Comparison of ENCODE assay signal across 11 cellular contexts in the genomic region with DNA sequence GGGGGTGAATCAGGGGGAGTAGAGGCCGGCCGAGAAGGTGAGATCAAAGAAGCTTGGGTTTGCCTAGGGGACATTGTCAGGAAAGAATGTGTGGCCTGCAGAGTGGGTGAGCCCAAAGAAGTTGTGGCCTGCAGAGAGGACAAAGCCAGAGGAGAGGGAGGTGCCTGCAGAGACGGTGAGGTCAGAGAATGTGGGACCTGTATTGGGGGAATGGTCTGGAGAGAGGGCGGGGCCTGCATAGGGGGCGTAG. TPM values are rescaled to one million over a fixed set of nuclear protein-coding genes. Genes with fewer than 3 reads are reported as not detected.
DNase-seq lines count a peak whose midpoint lies in the region; ATAC-seq and TF ChIP-seq lines count a peak whose summit lies in the region.
"Had no signal": no experiment of that assay in that cellular context is flagged by ENCODE, and none has a peak within 500 bp of the region (broad histone marks: within the 10 kb centered on the region; RNA-seq: fewer than 3 reads in every experiment).

No MANE protein-coding gene starts in this region.

- WGBS in right cardiac atrium: 37% methylated on average over 5 of the region's 5 CpGs

- peaks cover 19% of the 10 kb centered on the region for H3K4me1 Mint-ChIP-seq in WTC11
- H3K4me1 Mint-ChIP-seq in activated CD4-positive, alpha-beta memory T cell treated with anti-CD3 and anti-CD28 coated beads, Interleukin-2, amount 10 ng/mL, durations not matched to agents 7 days and 5 days: peaks cover 36% of the 10 kb centered on the region

- H3K9me3 ChIP-seq in right cardiac atrium (ENCODE audit: control insufficient read depth, low read length): no peaks in the 10 kb centered on the region
- H3K9me3 ChIP-seq in thoracic aorta: no peaks in the 10 kb centered on the region
- H3K9me3 ChIP-seq: right lobe of liver had no signal

- CTCF ChIA-PET in WTC11 (lab: Charles Lee): interaction anchor here (0.7 to 3.8 kb wide), 4 partner anchors 9 to 266 kb away, joined by 3 to 21 read pairs (median 4); no protein-coding TSS in a partner anchor
- CTCF ChIA-PET in activated CD4-positive, alpha-beta memory T cell treated with anti-CD3 and anti-CD28 coated beads, Interleukin-2, amount 10 ng/mL, durations not matched to agents 7 days and 5 days (lab: Charles Lee): no interaction called here

- ATAC-seq in Right ventricle myocardium inferior (peak; percentile 9), WTC11 (peak; percentile 2), right cardiac atrium (peak; percentile 15 to 21), thoracic aorta (ENCODE audit: insufficient number of reproducible peaks, low FRiP score, low read depth) (no peak), GM18867 (IDR thresholded peaks at IDR 0.05; ENCODE audit: unreplicated experiment) (no peak)

- TF ChIP-seq CTCF in WTC11 (IDR thresholded peaks at IDR 0.05) (no peak), thoracic aorta (IDR thresholded peaks at IDR 0.05) (no peak)

- peak overlapping the region; percentile 62 for H3K4me3 Mint-ChIP-seq in WTC11
- H3K4me3 Mint-ChIP-seq in activated CD4-positive, alpha-beta memory T cell treated with anti-CD3 and anti-CD28 coated beads, Interleukin-2, amount 10 ng/mL, durations not matched to agents 7 days and 5 days: no peak overlapping the region

- intact Hi-C loops in Right ventricle myocardium inferior (cut with DNase I) (loop anchor here (2.0 kb wide), 1 partner anchor 32 kb away; the partner anchor contains the start of gene MAP2K7), cardiac septum (cut with DNase I) (no loop called here), right cardiac atrium (cut with DNase I) (no loop called here)

- H3K36me3 ChIP-seq in thoracic aorta: no peaks in the 10 kb centered on the region
- H3K36me3 ChIP-seq: right lobe of liver had no signal

- H3K27me3 ChIP-seq in right cardiac atrium (ENCODE audit: control insufficient read depth, insufficient read depth) (no peaks in the 10 kb centered on the region), thoracic aorta (replicated peaks; ENCODE audit: insufficient read depth) (peaks cover 6% of the 10 kb centered on the region)

- DNase-seq in Right ventricle myocardium inferior (ENCODE audit: missing footprints) (no peak), cardiac septum (ENCODE audit: low spot score) (no peak), WTC11 (ENCODE audit: low spot score) (no peak), right cardiac atrium (no peak), thoracic aorta (ENCODE audit: low spot score) (no peak), amniotic stem cell (lab: John Stamatoyannopoulos, UW) (no peak)
- no peak for DNase-seq in activated CD4-positive, alpha-beta memory T cell treated with anti-CD3 and anti-CD28 coated beads, Interleukin-2, amount 10 ng/mL, durations not matched to agents 7 days and 5 days

- H3K27ac ChIP-seq in right cardiac atrium (ENCODE audit: low read length): no peak overlapping the region
- H3K27ac ChIP-seq in thoracic aorta: no peak overlapping the region
- H3K27ac ChIP-seq: right lobe of liver had no signal

- H3K27me3 Mint-ChIP-seq in WTC11 (ENCODE audit: low read depth): peaks cover 54% of the 10 kb centered on the region
- H3K27me3 Mint-ChIP-seq in activated CD4-positive, alpha-beta memory T cell treated with anti-CD3 and anti-CD28 coated beads, Interleukin-2, amount 10 ng/mL, durations not matched to agents 7 days and 5 days: peaks cover 46% of the 10 kb centered on the region

- no peaks in the 10 kb centered on the region for H3K9me3 Mint-ChIP-seq in WTC11
- no peaks in the 10 kb centered on the region for H3K9me3 Mint-ChIP-seq in activated CD4-positive, alpha-beta memory T cell treated with anti-CD3 and anti-CD28 coated beads, Interleukin-2, amount 10 ng/mL, durations not matched to agents 7 days and 5 days

- peaks cover 3% of the 10 kb centered on the region for H3K4me1 ChIP-seq in right cardiac atrium (ENCODE audit: control insufficient read depth, insufficient read depth, low read length)
- peaks cover 21 to 41% of the 10 kb centered on the region in 2 donors for H3K4me1 ChIP-seq in thoracic aorta (ENCODE audit: control insufficient read depth in 1 of 2, low read depth in 2 of 2)

- no peaks in the 10 kb centered on the region for H3K36me3 Mint-ChIP-seq in WTC11
- no peaks in the 10 kb centered on the region for H3K36me3 Mint-ChIP-seq in activated CD4-positive, alpha-beta memory T cell treated with anti-CD3 and anti-CD28 coated beads, Interleukin-2, amount 10 ng/mL, durations not matched to agents 7 days and 5 days (ENCODE audit: low read depth)

- POLR2A ChIA-PET in WTC11 (lab: Charles Lee): interaction anchor here (1.0 kb wide), 1 partner anchor 9 kb away, joined by 7 read pairs; no protein-coding TSS in a partner anchor
- POLR2A ChIA-PET in activated CD4-positive, alpha-beta memory T cell treated with anti-CD3 and anti-CD28 coated beads, Interleukin-2, amount 10 ng/mL, durations not matched to agents 7 days and 5 days (lab: Charles Lee): no interaction called here

- H3K4me3 ChIP-seq in right cardiac atrium (ENCODE audit: low read length) (no peak overlapping the region), thoracic aorta (peak overlapping the region; percentile 53)
- H3K4me3 ChIP-seq: right lobe of liver had no signal

- H3K27ac Mint-ChIP-seq in WTC11: peak overlapping the region; percentile 98
- no peak overlapping the region for H3K27ac Mint-ChIP-seq in activated CD4-positive, alpha-beta memory T cell treated with anti-CD3 and anti-CD28 coated beads, Interleukin-2, amount 10 ng/mL, durations not matched to agents 7 days and 5 days

TF ChIP-seq in WTC11, 78 proteins besides CTCF, POLR2A, EP300 and RAD21:
- TF ChIP-seq RELA (CRISPR knock-in tag; IDR thresholded peaks at IDR 0.05; ENCODE audit: borderline replicate concordance): no peak
- TF ChIP-seq ZMAT4 (CRISPR knock-in tag; IDR thresholded peaks at IDR 0.05): no peak
- TF ChIP-seq ZBTB21 (CRISPR knock-in tag; IDR thresholded peaks at IDR 0.05; ENCODE audit: borderline replicate concordance): no peak
- no peak for TF ChIP-seq MYBL2 (CRISPR knock-in tag; IDR thresholded peaks at IDR 0.05)
- TF ChIP-seq SMAD3 (CRISPR knock-in tag; IDR thresholded peaks at IDR 0.05; ENCODE audit: borderline replicate concordance): no peak
- no peak for TF ChIP-seq ZNF138 (CRISPR knock-in tag; conservative IDR thresholded peaks at IDR 0.05)
- TF ChIP-seq MXD4 (CRISPR knock-in tag; IDR thresholded peaks at IDR 0.05; ENCODE audit: borderline replicate concordance): no peak
TF ChIP-seq in WTC11: peak in this region for 0.

RNA-seq across cellular contexts. Expression of gene PRR36, which starts 3.0 kb away (rescaled TPM):
- total RNA-seq in Right ventricle myocardium inferior: not detected
- 0.13 TPM for total RNA-seq in cardiac septum
- total RNA-seq in WTC11 (2021): 21.9 to 34.3 TPM (median 31.0 TPM) in 3 replicates
- under 1 TPM in 2 of 4 donors, not detected in 2; 0.29 to 0.34 TPM for total RNA-seq in right cardiac atrium
- polyA plus RNA-seq in right cardiac atrium: 0.11 TPM
- not detected for total RNA-seq in thoracic aorta
- total RNA-seq in activated CD4-positive, alpha-beta memory T cell treated with anti-CD3 and anti-CD28 coated beads, Interleukin-2, amount 10 ng/mL, durations not matched to agents 7 days and 5 days: under 1 TPM; 0.05 to 0.13 TPM
- total RNA-seq: SK-MEL-5 had no signal

RNA-seq across cellular contexts. Expression of gene LRRC8E, which starts 17.1 kb away (rescaled TPM):
- 2.5 TPM for total RNA-seq in Right ventricle myocardium inferior
- 0.30 TPM for total RNA-seq in cardiac septum
- total RNA-seq in WTC11 (2021): 3.0 to 3.6 TPM (median 3.1 TPM) in 3 replicates
- 1 to 10 TPM in 2 of 4 donors, under 1 TPM in 2; 0.93 to 1.2 (median 0.97) TPM for total RNA-seq in right cardiac atrium
- 0.36 TPM for polyA plus RNA-seq in right cardiac atrium
- total RNA-seq in thoracic aorta: under 1 TPM in 1 of 2 donors, not detected in 1; 0.14 TPM
- not detected for total RNA-seq in activated CD4-positive, alpha-beta memory T cell treated with anti-CD3 and anti-CD28 coated beads, Interleukin-2, amount 10 ng/mL, durations not matched to agents 7 days and 5 days

RNA-seq across cellular contexts. Expression of gene MAP2K7, which starts 32.5 kb away (rescaled TPM):
- 28.0 TPM for total RNA-seq in Right ventricle myocardium inferior
- 28.6 TPM for total RNA-seq in cardiac septum
- total RNA-seq in WTC11 (2021): 39.4 to 46.9 TPM (median 46.3 TPM) in 3 replicates
- 10 to 100 TPM; 23.2 to 32.6 (median 28.5) TPM for total RNA-seq in right cardiac atrium
- polyA plus RNA-seq in right cardiac atrium: 26.9 TPM
- 10 to 100 TPM; 15.2 to 16.9 TPM for total RNA-seq in thoracic aorta
- 10 to 100 TPM; 42.6 to 42.9 TPM for total RNA-seq in activated CD4-positive, alpha-beta memory T cell treated with anti-CD3 and anti-CD28 coated beads, Interleukin-2, amount 10 ng/mL, durations not matched to agents 7 days and 5 days

RNA-seq across cellular contexts. Expression of gene EVI5L, which starts 41.2 kb away (rescaled TPM):
- total RNA-seq in Right ventricle myocardium inferior (21.5 TPM), cardiac septum (23.6 TPM), WTC11 (2021) (10.5 to 13.7 TPM (median 13.6 TPM) in 3 replicates), right cardiac atrium (10 to 100 TPM; 17.7 to 20.5 (median 18.6) TPM), thoracic aorta (10 to 100 TPM; 12.1 to 16.8 TPM)
- polyA plus RNA-seq in right cardiac atrium: 22.2 TPM
- total RNA-seq in activated CD4-positive, alpha-beta memory T cell treated with anti-CD3 and anti-CD28 coated beads, Interleukin-2, amount 10 ng/mL, durations not matched to agents 7 days and 5 days: 1 to 10 TPM; 7.0 to 7.7 TPM

RNA-seq across cellular contexts. Expression of gene TGFBR3L, which starts 43.4 kb away (rescaled TPM):
- total RNA-seq in Right ventricle myocardium inferior (7.2 TPM), cardiac septum (3.0 TPM), WTC11 (2021) (4.1 to 7.4 TPM (median 6.5 TPM) in 3 replicates), right cardiac atrium (10 to 100 TPM in 3 of 4 donors, 1 to 10 TPM in 1; 8.0 to 17.6 (median 14.5) TPM), thoracic aorta (not detected)
- 2.4 TPM for polyA plus RNA-seq in right cardiac atrium
- 1 to 10 TPM; 4.2 to 4.6 TPM for total RNA-seq in activated CD4-positive, alpha-beta memory T cell treated with anti-CD3 and anti-CD28 coated beads, Interleukin-2, amount 10 ng/mL, durations not matched to agents 7 days and 5 days
- total RNA-seq: SK-MEL-5, urinary bladder had no signal

Comparison
In these comparisons a context has a peak if more than half of its experiments do, and no peak if none do; other contexts are left out.
1. ATAC-seq: peak in Right ventricle myocardium inferior (single experiment), WTC11 (single experiment) and right cardiac atrium (2 of 2); none in thoracic aorta (single experiment) and GM18867 (single experiment).
2. RNA of gene PRR36, which starts 3.0 kb away (total RNA-seq): 21.9 to 34.3 TPM in WTC11; 0.29 to 0.34 TPM in right cardiac atrium, 0.13 TPM in cardiac septum (single experiment), 0.05 to 0.13 TPM in activated CD4-positive, alpha-beta memory T cell treated with anti-CD3 and anti-CD28 coated beads, Interleukin-2, amount 10 ng/mL, durations not matched to agents 7 days and 5 days, not detected in Right ventricle myocardium inferior (single experiment) and not detected in thoracic aorta; every median in the first group is over 10 times any median in the second.